9 cellular contexts compared by ENCODE assay signal in genomic region chr3:106824856-106825255, GRCh38.
DNase-seq lines count a peak whose midpoint lies in the region; ATAC-seq and TF ChIP-seq lines count a peak whose summit lies in the region.
"Had no signal": no experiment of that assay in that cellular context is flagged by ENCODE, and none has a peak within 500 bp of the region (broad histone marks: within the 10 kb centered on the region; RNA-seq: fewer than 3 reads in every experiment).

No MANE protein-coding gene starts in this region.

- H3K79me2 ChIP-seq in PC-3 (ENCODE audit: low read length), result no peaks in the 10 kb centered on the region

- H3K36me3 ChIP-seq in PC-3 (ENCODE audit: low read depth, low read length) (no peaks in the 10 kb centered on the region), tibial artery (no peaks in the 10 kb centered on the region)

- DNase-seq in SIG-M5 treated with dmso at 0.1 percent for 504 hours (lab: John Stamatoyannopoulos, UW; ENCODE audit: unreplicated experiment) (peak; percentile 17), SIG-M5 (lab: John Stamatoyannopoulos, UW) (no peak), PC-3 (peak; percentile 77), glomerular visceral epithelial cell (ENCODE audit: extremely low spot score) (peak; percentile 52), tibial artery (no peak), ureter (ENCODE audit: low spot score) (no peak)
- no peak for DNase-seq in stimulated activated CD4-positive, alpha-beta T cell treated with anti-CD3 and anti-CD28 coated beads, Interleukin-12 subunit alpha, Interleukin-12 subunit beta, amount 100 ng/mL, for 4 hours
- DNase-seq: T-helper 9 cell had no signal

- TF ChIP-seq CTCF in PC-3 (conservative IDR thresholded peaks at IDR 0.05; ENCODE audit: low read depth, low read length) (peak; percentile 71), tibial artery (IDR thresholded peaks at IDR 0.05) (peak; percentile 21 to 22)

- H3K9me2 ChIP-seq in PC-3 (replicated peaks; ENCODE audit: low read length), result no peaks in the 10 kb centered on the region

- CTCF ChIA-PET in PC-3 (lab: Charles Lee), result no interaction called here

- H3K4me2 ChIP-seq in PC-3 (ENCODE audit: low read length), result no peak overlapping the region

- ATAC-seq in PC-3, result peak; percentile 97
- no peak for ATAC-seq in GM18519 (IDR thresholded peaks at IDR 0.05; ENCODE audit: low FRiP score, unreplicated experiment)

- BruUV-seq in PC-3 (replicated peaks; lab: Mats Ljungman, UMichigan), result no TSS peak

- no peaks in the 10 kb centered on the region for H3F3A ChIP-seq in PC-3 (ENCODE audit: low read length, unreplicated experiment)

- H3K4me1 ChIP-seq in PC-3 (ENCODE audit: insufficient read depth, low read length), result peaks cover 10% of the 10 kb centered on the region; the same call in 1 of the 2 replicates
- peaks cover 0 to 14% (median 0%) of the 10 kb centered on the region in 4 donors for H3K4me1 ChIP-seq in tibial artery

- H3K9me3 ChIP-seq in PC-3 (ENCODE audit: low read length) (no peaks in the 10 kb centered on the region), tibial artery (no peaks in the 10 kb centered on the region)

- H3K27me3 ChIP-seq in PC-3 (ENCODE audit: low read length), result no peaks in the 10 kb centered on the region
- H3K27me3 ChIP-seq in tibial artery, result no peaks in the 10 kb centered on the region

- H3K27ac ChIP-seq in PC-3 (ENCODE audit: low read length) (no peak overlapping the region), tibial artery (no peak overlapping the region)

- H2AFZ ChIP-seq in PC-3 (ENCODE audit: low read length), result peak overlapping the region; percentile 22

- intact Hi-C loops in PC-3 (cut with micrococcal nuclease), result loop anchor here (1.0 to 10.0 kb wide), 3 partner anchors 200 to 293 kb away; no protein-coding TSS in a partner anchor
- intact Hi-C loops in tibial artery (cut with DNase I; ENCODE audit: low total_unique reads), result no loop called here

- H3K9ac ChIP-seq in PC-3 (ENCODE audit: low read length), result no peak overlapping the region

- H3K4me3 ChIP-seq in PC-3 (ENCODE audit: low read length) (no peak overlapping the region), tibial artery (no peak overlapping the region)

- H4K20me1 ChIP-seq in PC-3 (ENCODE audit: low read length), result no peaks in the 10 kb centered on the region

- POLR2A ChIA-PET in PC-3 (lab: Charles Lee; ENCODE audit: unreplicated experiment), result no interaction called here

Comparison
In these comparisons a context has a peak if more than half of its experiments do, and no peak if none do; other contexts are left out.
1. DNase-seq: peak in SIG-M5 treated with dmso at 0.1 percent for 504 hours (single experiment), PC-3 (single experiment) and glomerular visceral epithelial cell (single experiment); none in SIG-M5 (single experiment), tibial artery (0 of 2), stimulated activated CD4-positive, alpha-beta T cell treated with anti-CD3 and anti-CD28 coated beads, Interleukin-12 subunit alpha, Interleukin-12 subunit beta, amount 100 ng/mL, for 4 hours (single experiment) and ureter (single experiment).